Comparison of ENCODE assay signal across 10 cellular contexts in genomic region chr6:33019358-33019757, GRCh38. TPM values are rescaled to one million over a fixed set of nuclear protein-coding genes. Genes with fewer than 3 reads are reported as not detected.
DNase-seq lines count a peak whose midpoint lies in the region; ATAC-seq and TF ChIP-seq lines count a peak whose summit lies in the region.
"Had no signal": no experiment of that assay in that cellular context is flagged by ENCODE, and none has a peak within 500 bp of the region (broad histone marks: within the 10 kb centered on the region; RNA-seq: fewer than 3 reads in every experiment).

No MANE protein-coding gene starts in this region.

- POLR2A ChIA-PET in CD4-positive, alpha-beta T cell (lab: Charles Lee): interaction anchor here (0.9 to 2.4 kb wide), 6 partner anchors 46 to 230 kb away, joined by 3 to 14 read pairs (median 6); partner anchors contain the start of genes HLA-DPA1 and HLA-DPB1
- POLR2A ChIA-PET in A673 (lab: Charles Lee; ENCODE audit: low non-redundant PET): no interaction called here

- DNase-seq in CD4-positive, alpha-beta T cell: no peak
- DNase-seq in coronary artery (ENCODE audit: low spot score) (no peak), A673 (ENCODE audit: low spot score) (no peak), AG20443 (ENCODE audit: low spot score) (no peak), NCI-H748 treated with DMSO at 0.1 percent for 48 hours (lab: John Stamatoyannopoulos, UW) (no peak)
- DNase-seq: endodermal cell, NCI-H510A had no signal

- H3K4me3 Mint-ChIP-seq in CD4-positive, alpha-beta T cell: peak overlapping the region; percentile 87
- H3K4me3 Mint-ChIP-seq: endodermal cell had no signal

- peaks cover under 1% of the 10 kb centered on the region for H3K27me3 ChIP-seq in CD4-positive, alpha-beta T cell (ENCODE audit: control insufficient read depth, insufficient read depth, low read length)
- no peaks in the 10 kb centered on the region for H3K27me3 ChIP-seq in neutrophil
- peaks cover 5% of the 10 kb centered on the region for H3K27me3 ChIP-seq in A673 (replicated peaks; ENCODE audit: insufficient read depth, low read depth, low read length, poor library complexity)

- TF ChIP-seq CTCF in CD4-positive, alpha-beta T cell (IDR thresholded peaks at IDR 0.05): no peak
- TF ChIP-seq CTCF in coronary artery (IDR thresholded peaks at IDR 0.05) (no peak), neutrophil (IDR thresholded peaks at IDR 0.05) (no peak), A673 (conservative IDR thresholded peaks at IDR 0.05; ENCODE audit: low read depth, low read length) (no peak)

- no peaks in the 10 kb centered on the region for H3K36me3 ChIP-seq in neutrophil
- H3K36me3 ChIP-seq in A673 (ENCODE audit: insufficient read depth, low read length, poor library complexity, severe bottlenecking): no peaks in the 10 kb centered on the region

- no TSS peak for BruUV-seq in A673 (replicated peaks; lab: Mats Ljungman, UMichigan)

- peak overlapping the region; percentile 70 for H3K27ac Mint-ChIP-seq in CD4-positive, alpha-beta T cell
- H3K27ac Mint-ChIP-seq: endodermal cell had no signal

- no peak for ATAC-seq in CD4-positive, alpha-beta T cell (ENCODE audit: poor library complexity)
- ATAC-seq in HG03280 (IDR thresholded peaks at IDR 0.05; ENCODE audit: unreplicated experiment) (peak; percentile 8), GM18909 (IDR thresholded peaks at IDR 0.05; ENCODE audit: poor library complexity, unreplicated experiment) (no peak)

- H3K9me3 Mint-ChIP-seq in CD4-positive, alpha-beta T cell: no peaks in the 10 kb centered on the region
- H3K9me3 Mint-ChIP-seq: endodermal cell had no signal

- H3K27ac ChIP-seq in CD4-positive, alpha-beta T cell (ENCODE audit: low read depth, low read length): no peak overlapping the region
- peak overlapping the region; percentile 65 to 70 for H3K27ac ChIP-seq in coronary artery
- H3K27ac ChIP-seq in neutrophil: peak overlapping the region; percentile 65
- no peak overlapping the region for H3K27ac ChIP-seq in A673 (ENCODE audit: low read depth, low read length, poor library complexity, severe bottlenecking)

- intact Hi-C loops in CD4-positive, alpha-beta T cell (cut with DNase I, micrococcal nuclease): no loop called here
- intact Hi-C loops in A673 (cut with micrococcal nuclease; ENCODE audit: unreplicated experiment): loop anchor here (10.0 kb wide), 1 partner anchor 125 kb away; no protein-coding TSS in a partner anchor

- H3K9me3 ChIP-seq in CD4-positive, alpha-beta T cell (ENCODE audit: control insufficient read depth, low read length): no peaks in the 10 kb centered on the region
- H3K9me3 ChIP-seq in neutrophil: no peaks in the 10 kb centered on the region
- no peaks in the 10 kb centered on the region for H3K9me3 ChIP-seq in A673 (ENCODE audit: low read depth, low read length, poor library complexity, severe bottlenecking)

- no peaks in the 10 kb centered on the region for H3K36me3 Mint-ChIP-seq in CD4-positive, alpha-beta T cell (ENCODE audit: low read depth)

- peaks cover 36% of the 10 kb centered on the region for H3K4me1 Mint-ChIP-seq in CD4-positive, alpha-beta T cell (ENCODE audit: low read depth)

- CTCF ChIA-PET in CD4-positive, alpha-beta T cell (lab: Charles Lee): interaction anchor here (0.7 kb wide), 1 partner anchor 229 kb away, joined by 3 read pairs; no protein-coding TSS in a partner anchor
- CTCF ChIA-PET in A673 (lab: Charles Lee): no interaction called here

- peaks cover 11 to 16% of the 10 kb centered on the region in 2 experiments for H3K4me1 ChIP-seq in neutrophil (ENCODE audit: control insufficient read depth in 1 of 2, insufficient read depth in 1 of 2, low read depth in 1 of 2, low read length in 1 of 2)
- H3K4me1 ChIP-seq in A673 (ENCODE audit: insufficient read depth, low read length, poor library complexity, severe bottlenecking): no peaks in the 10 kb centered on the region

- peak overlapping the region; percentile 60 for H3K4me3 ChIP-seq in coronary artery
- peak overlapping the region in 1 of 2 experiments; percentile 21 for H3K4me3 ChIP-seq in neutrophil (ENCODE audit: low read depth in 1 of 2, low read length in 1 of 2)
- H3K4me3 ChIP-seq in A673 (ENCODE audit: low read depth, low read length, poor library complexity, severe bottlenecking): no peak overlapping the region

- H3K27me3 Mint-ChIP-seq in CD4-positive, alpha-beta T cell: peaks cover 5% of the 10 kb centered on the region

RNA-seq across cellular contexts. Expression of gene HLA-DOA, which starts 10.0 kb away (rescaled TPM):
- total RNA-seq in CD4-positive, alpha-beta T cell: 1 to 10 TPM; 5.9 to 6.1 TPM
- total RNA-seq in A673 (2021): 0.46 and 0.58 TPM in 2 replicates

RNA-seq across cellular contexts. Expression of gene BRD2, which starts 51.0 kb away (rescaled TPM):
- total RNA-seq in CD4-positive, alpha-beta T cell: 100 to 1,000 TPM; 340 to 378 TPM
- 276 and 335 TPM in 2 replicates for total RNA-seq in A673 (2021)

RNA-seq across cellular contexts. Expression of gene HLA-DPA1, which starts 54.1 kb away (rescaled TPM):
- total RNA-seq in CD4-positive, alpha-beta T cell: 10 to 100 TPM; 19.4 to 19.9 TPM
- 0.35 and 0.43 TPM in 2 replicates for total RNA-seq in A673 (2021)

RNA-seq across cellular contexts. Expression of gene HLA-DPB1, which starts 56.4 kb away (rescaled TPM):
- total RNA-seq in CD4-positive, alpha-beta T cell: 10 to 100 TPM; 29.0 to 31.7 TPM
- 2.3 and 2.7 TPM in 2 replicates for total RNA-seq in A673 (2021)

Comparison
In these comparisons a context has a peak if more than half of its experiments do, and no peak if none do; other contexts are left out.
1. H3K27ac ChIP-seq: peak in coronary artery (2 of 2) and neutrophil (single experiment); none in CD4-positive, alpha-beta T cell (single experiment) and A673 (single experiment).
2. RNA of gene HLA-DPA1, which starts 54.1 kb away (total RNA-seq): 19.4 to 19.9 TPM in CD4-positive, alpha-beta T cell; 0.35 to 0.43 TPM in A673; every median in the first group is over 10 times any median in the second.